In genomic region chr15:63351170-63351569, GRCh38 we compare ENCODE assay signal across 1 cellular context.
TF ChIP-seq lines count a peak whose summit lies in the region.

No MANE protein-coding gene starts in this region.

TF ChIP-seq in IMR-90, 13 proteins besides CTCF, POLR2A, EP300 and RAD21 (continued from another document):
- TF ChIP-seq BHLHE40 (IDR thresholded peaks at IDR 0.05; ENCODE audit: low read depth, low read length) (no peak), MAFK (IDR thresholded peaks at IDR 0.05; ENCODE audit: low read depth, low read length) (no peak), CHD1 (IDR thresholded peaks at IDR 0.05; ENCODE audit: low read depth, low read length) (no peak), MAZ (IDR thresholded peaks at IDR 0.05; ENCODE audit: borderline replicate concordance, low read depth, low read length) (no peak), SMC3 (IDR thresholded peaks at IDR 0.05; ENCODE audit: low read depth, low read length) (no peak)
TF ChIP-seq in IMR-90: peak in this region for 0.
